Comparison of ENCODE assay signal across 27 cellular contexts in genomic region chr1:26879793-26880192, GRCh38. TPM values are rescaled to one million over a fixed set of nuclear protein-coding genes. Genes with fewer than 3 reads are reported as not detected.
"Had no signal": no experiment of that assay in that cellular context is flagged by ENCODE, and none has a peak within 500 bp of the region (broad histone marks: within the 10 kb centered on the region; RNA-seq: fewer than 3 reads in every experiment).

No MANE protein-coding gene starts in this region.

- H3K4me3 Mint-ChIP-seq: effector memory CD8-positive, alpha-beta T cell; endodermal cell; mesothelial cell of epicardium had no signal

- H3K27me3 Mint-ChIP-seq: effector memory CD8-positive, alpha-beta T cell had no signal

- DNase-seq: dermis blood vessel endothelial cell; effector CD8-positive, alpha-beta T cell; effector memory CD8-positive, alpha-beta T cell; endodermal cell; erythroblast; esophagus squamous epithelium; foreskin fibroblast; foreskin melanocyte; gastrocnemius medialis; glutamatergic neuron; head of caudate nucleus; heart right ventricle; hippocampal formation; left cardiac atrium; left lung; left ventricle myocardium superior; lower lobe of right lung; mesenchymal stem cell; mucosa of descending colon had no signal

- H3K4me1 Mint-ChIP-seq: mesothelial cell of epicardium had no signal

- H3K27me3 ChIP-seq: esophagus squamous epithelium, gastrocnemius medialis, heart right ventricle, left lung had no signal

- ATAC-seq: effector memory CD8-positive, alpha-beta T cell; gastrocnemius medialis; heart right ventricle; left cardiac atrium; left lung; left ventricle myocardium superior; mucosa of descending colon had no signal

- H3K27ac ChIP-seq: coronary artery, esophagus squamous epithelium, gastrocnemius medialis, heart right ventricle, left lung, lower lobe of right lung had no signal

- H3K27ac Mint-ChIP-seq: effector memory CD8-positive, alpha-beta T cell; endodermal cell; mesothelial cell of epicardium had no signal

- H3K9me3 Mint-ChIP-seq: effector memory CD8-positive, alpha-beta T cell; endodermal cell; mesothelial cell of epicardium had no signal

- H3K4me3 ChIP-seq: coronary artery, esophagus squamous epithelium, gastrocnemius medialis, heart right ventricle, left lung, lower lobe of right lung, mucosa of descending colon had no signal

- H3K9me3 ChIP-seq: esophagus squamous epithelium, gastrocnemius medialis, heart right ventricle, left lung, lower lobe of right lung, mucosa of descending colon had no signal

RNA-seq across cellular contexts. Expression of gene SFN, which starts 16.8 kb away (rescaled TPM):
- total RNA-seq: glomerular endothelial cell, left ventricle myocardium superior, lung microvascular endothelial cell had no signal

RNA-seq across cellular contexts. Expression of gene NR0B2, which starts 34.0 kb away (rescaled TPM):
- total RNA-seq: dermis blood vessel endothelial cell, endodermal cell, esophagus mucosa, esophagus squamous epithelium, glomerular endothelial cell, kidney epithelial cell, lower leg skin, lung microvascular endothelial cell, mesothelial cell of epicardium had no signal
- polyA plus RNA-seq: keratinocyte had no signal
